Comparison of ENCODE assay signal across 26 cellular contexts in genomic region chr3:17581421-17582080, GRCh38.
DNase-seq lines count a peak whose midpoint lies in the region; ATAC-seq, FAIRE-seq and TF ChIP-seq lines count a peak whose summit lies in the region.
"Had no signal": no experiment of that assay in that cellular context is flagged by ENCODE, and none has a peak within 500 bp of the region (broad histone marks: within the 10 kb centered on the region; RNA-seq: fewer than 3 reads in every experiment).

No MANE protein-coding gene starts in this region.

- H3K9me1 ChIP-seq in K562 (ENCODE audit: control insufficient read depth, insufficient read depth, low read length): no peaks in the 10 kb centered on the region

- POLR2A ChIA-PET in K562 (lab: Yijun Ruan, JAX): interaction anchor here (1.0 to 1.2 kb wide), 2 partner anchors 47 to 161 kb away, joined by 3 read pairs; partner anchors contain the start of gene TBC1D5

- DNase-seq in ELR (ENCODE audit: low read depth) (peak; percentile 38), LHCN-M2 (ENCODE audit: low read depth) (peak; percentile 10), K562 (ENCODE audit: extremely low read depth in 1 of 4, low spot score in 3 of 4) (no peak), foreskin keratinocyte (peak; percentile 69 to 81), dermis blood vessel endothelial cell (no peak), hepatic stellate cell (ENCODE audit: low spot score) (no peak)
- DNase-seq: ACHN; activated CD4-positive, alpha-beta T cell treated with anti-CD3 and anti-CD28 coated beads for 1 hour; aorta; caudate nucleus; endodermal cell; kidney glomerular epithelial cell; NCI-H2029 treated with DMSO at 0.1 percent for 48 hours; NCI-H2227 treated with DMSO at 0.1 percent for 48 hours; NCI-H774; right cardiac atrium; stimulated activated CD4-positive, alpha-beta T cell treated with anti-CD3 and anti-CD28 coated beads, Interleukin-12 subunit alpha, Interleukin-12 subunit beta, amount 100 ng/mL, for 4 hours; stimulated activated CD4-positive, alpha-beta T cell treated with anti-CD3 and anti-CD28 coated beads, Interleukin-4, amount 100 ng/mL, for 1 hour; T-helper 17 cell had no signal

- H3K9me3 ChIP-seq in K562 (replicated peaks; ENCODE audit: control insufficient read depth, insufficient read depth, low read depth, low read length): no peaks in the 10 kb centered on the region
- H3K9me3 ChIP-seq: BLaER1, HAP-1 had no signal

- TF ChIP-seq RAD21 in K562 (CRISPR knock-in tag; conservative IDR thresholded peaks at IDR 0.05 in 1 of 2, IDR thresholded peaks at IDR 0.05 in 1 of 2): no peak

- H3K4me3 ChIP-seq in K562: no peak overlapping the region
- H3K4me3 ChIP-seq: BLaER1, HAP-1 had no signal

- ATAC-seq in K562 (no peak), foreskin keratinocyte (peak; percentile 91), HG02759 (IDR thresholded peaks at IDR 0.05; ENCODE audit: unreplicated experiment) (no peak), HG02623 (IDR thresholded peaks at IDR 0.05; ENCODE audit: unreplicated experiment) (no peak)
- ATAC-seq: activated CD8-positive, alpha-beta T cell treated with anti-CD3 and anti-CD28 coated beads for 36 hours; right cardiac atrium; SK-N-SH treated with all-trans-retinoic acid at 6 μM for 48 hours; T-helper 17 cell had no signal

- TF ChIP-seq CTCF in K562 (IDR thresholded peaks at IDR 0.05 in 2 of 3, conservative IDR thresholded peaks at IDR 0.05 in 1 of 3; ENCODE audit: insufficient read depth in 2 of 3, low read depth in 1 of 3, low read length in 3 of 3): no peak
- TF ChIP-seq CTCF in foreskin keratinocyte (conservative IDR thresholded peaks at IDR 0.05): no peak

- TF ChIP-seq EP300 in K562 (IDR thresholded peaks at IDR 0.05; ENCODE audit: low read length): no peak

- WGBS in K562 (ENCODE audit: insufficient coverage, low coverage, missing lambda C conversion rate): 54% methylated on average over 4 of the region's 4 CpGs

- H3K4me1 ChIP-seq in K562 (replicated peaks in 1 of 2; ENCODE audit: control insufficient read depth in 2 of 2, insufficient read depth in 2 of 2, low read length in 2 of 2) (peaks cover 0 to 10% of the 10 kb centered on the region in 2 experiments; a peak in 3 of 5 replicates), foreskin keratinocyte (peaks cover 41% of the 10 kb centered on the region)
- H3K4me1 ChIP-seq: parathyroid adenoma had no signal

- FAIRE-seq in K562 (lab: Jason Lieb, UNC): no peak

- in situ Hi-C loops in K562 (cut with MboI): no loop called here

- no peak overlapping the region for H3K27ac ChIP-seq in K562 (ENCODE audit: extremely low read depth, low read depth, low read length)
- H3K27ac ChIP-seq in foreskin keratinocyte: no peak overlapping the region
- H3K27ac ChIP-seq: BLaER1, parathyroid adenoma had no signal

- TF ChIP-seq POLR2A in K562 (conservative IDR thresholded peaks at IDR 0.05): no peak

- H3K9ac ChIP-seq in K562 (ENCODE audit: insufficient read depth in 1 of 2, low read depth in 2 of 2, low read length in 2 of 2): no peak overlapping the region
- H3K9ac ChIP-seq: BLaER1, parathyroid adenoma had no signal

- TSS peak; percentile 82 for BruUV-seq in K562 (replicated peaks; lab: Mats Ljungman, UMichigan)

- intact Hi-C loops in K562 (cut with micrococcal nuclease): no loop called here

- H3K36me3 ChIP-seq in K562 (ENCODE audit: control insufficient read depth, insufficient read depth, low read length): no peaks in the 10 kb centered on the region
- H3K36me3 ChIP-seq: HAP-1 had no signal

- no peak overlapping the region for H3K4me2 ChIP-seq in K562 (ENCODE audit: insufficient read depth, low read length)
- H3K4me2 ChIP-seq: BLaER1 had no signal

- H3K27me3 ChIP-seq in K562 (ENCODE audit: control insufficient read depth in 2 of 2, insufficient read depth in 2 of 2, low read length in 2 of 2): no peaks in the 10 kb centered on the region
- no peaks in the 10 kb centered on the region for H3K27me3 ChIP-seq in foreskin keratinocyte
- H3K27me3 ChIP-seq: BLaER1 had no signal

- no peaks in the 10 kb centered on the region for H3K79me2 ChIP-seq in K562 (ENCODE audit: control insufficient read depth, insufficient read depth, low read length)
- H3K79me2 ChIP-seq: parathyroid adenoma had no signal

- CTCF ChIA-PET in K562 (lab: Yijun Ruan, JAX; ENCODE audit: low intra/inter-chr PET ratio): no interaction called here

- no peak overlapping the region for H2AFZ ChIP-seq in K562 (ENCODE audit: low read depth, low read length)
- H2AFZ ChIP-seq: parathyroid adenoma had no signal

- H4K20me1 ChIP-seq in K562 (replicated peaks; ENCODE audit: control insufficient read depth, insufficient read depth, low read length): no peaks in the 10 kb centered on the region
- H4K20me1 ChIP-seq: BLaER1 had no signal

TF ChIP-seq in K562, 482 proteins besides CTCF, POLR2A, EP300 and RAD21:
- no peak for TF ChIP-seq ARNT (IDR thresholded peaks at IDR 0.05)
- TF ChIP-seq ZNF124 (CRISPR knock-in tag; IDR thresholded peaks at IDR 0.05): no peak
- no peak for TF ChIP-seq ZBTB34 (CRISPR knock-in tag; IDR thresholded peaks at IDR 0.05)
- no peak for TF ChIP-seq SPI1 (IDR thresholded peaks at IDR 0.05; ENCODE audit: borderline replicate concordance, low read depth, low read length)
- no peak for TF ChIP-seq USF2 (CRISPR knock-in tag; IDR thresholded peaks at IDR 0.05)
- no peak for TF ChIP-seq SNAPC5 (CRISPR knock-in tag; IDR thresholded peaks at IDR 0.05)
- TF ChIP-seq CREB3L1 (IDR thresholded peaks at IDR 0.05; ENCODE audit: borderline replicate concordance, low read depth): no peak
- no peak for TF ChIP-seq SRSF7 (optimal IDR thresholded peaks at IDR 0.05; ENCODE audit: low read depth, low read length)
- TF ChIP-seq HNRNPLL (IDR thresholded peaks at IDR 0.05; ENCODE audit: low read depth, low read length, poor library complexity, severe bottlenecking): no peak
- TF ChIP-seq CC2D1A (IDR thresholded peaks at IDR 0.05): no peak
- no peak for TF ChIP-seq ATF4 (CRISPR knock-in tag; IDR thresholded peaks at IDR 0.05)
- TF ChIP-seq MYC (IDR thresholded peaks at IDR 0.05; ENCODE audit: low read depth, low read length): no peak
- TF ChIP-seq MYC (CRISPR knock-in tag; IDR thresholded peaks at IDR 0.05; ENCODE audit: borderline replicate concordance, low read depth): no peak
- TF ChIP-seq RBM22 (IDR thresholded peaks at IDR 0.05; ENCODE audit: low read depth, low read length, poor library complexity, severe bottlenecking): no peak

Comparison
In these comparisons a context has a peak if more than half of its experiments do, and no peak if none do; other contexts are left out.
1. DNase-seq: peak in ELR (single experiment), LHCN-M2 (single experiment) and foreskin keratinocyte (2 of 2); none in K562 (0 of 4), dermis blood vessel endothelial cell (single experiment) and hepatic stellate cell (single experiment).